1 cellular context compared by ENCODE assay signal in genomic region chr3:43391621-43392020, GRCh38.
TF ChIP-seq lines count a peak whose summit lies in the region.

No MANE protein-coding gene starts in this region.

TF ChIP-seq in endothelial cell of umbilical vein, 7 proteins besides CTCF, POLR2A, EP300 and RAD21:
- TF ChIP-seq MYC (IDR thresholded peaks at IDR 0.05; ENCODE audit: low read depth, low read length) (no peak), EZH2 (IDR thresholded peaks at IDR 0.05; ENCODE audit: borderline replicate concordance, low read depth, low read length, severe bottlenecking) (no peak), FOS (IDR thresholded peaks at IDR 0.05; ENCODE audit: borderline replicate concordance, insufficient read depth, low read length) (no peak), JUN (IDR thresholded peaks at IDR 0.05; ENCODE audit: borderline replicate concordance, insufficient read depth, insufficient read length, low read depth) (no peak), POLR2AphosphoS5 (IDR thresholded peaks at IDR 0.05; ENCODE audit: insufficient read depth, low read depth, low read length) (no peak), MAX (IDR thresholded peaks at IDR 0.05; ENCODE audit: insufficient read depth, insufficient read length) (no peak), GATA2 (IDR thresholded peaks at IDR 0.05; ENCODE audit: insufficient read depth, insufficient read length, low read depth, low read length) (no peak)
